In the genomic region with DNA sequence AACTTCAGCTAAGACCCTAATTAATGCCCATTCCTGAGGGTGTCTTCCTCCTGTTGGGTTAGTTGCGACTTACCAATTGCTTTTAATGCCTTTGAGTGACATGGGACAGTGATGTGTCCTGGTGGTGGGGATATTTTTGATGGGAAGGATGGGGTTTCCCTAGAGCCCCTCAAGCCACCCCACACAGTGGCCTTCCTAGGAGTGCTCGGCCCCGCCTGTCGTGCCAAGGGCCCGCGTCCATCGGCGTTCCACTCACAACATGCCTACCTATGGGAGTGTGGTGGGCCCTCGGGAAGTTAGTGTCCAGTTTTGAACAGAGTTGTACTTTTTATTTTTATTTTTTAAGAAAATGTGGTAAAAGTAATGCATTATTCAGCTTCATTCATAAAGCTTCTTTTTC, we compare ENCODE assay signal across 10 cellular contexts. TPM values are rescaled to one million over a fixed set of nuclear protein-coding genes. Genes with fewer than 3 reads are reported as not detected.
A peak's percentile ranks its signal among the peaks of the same experiment; 100 is the strongest.
DNase-seq lines count a peak whose midpoint lies in the region; ATAC-seq and TF ChIP-seq lines count a peak whose summit lies in the region.
"Had no signal": no experiment of that assay in that cellular context is flagged by ENCODE, and none has a peak within 500 bp of the region (broad histone marks: within the 10 kb centered on the region; RNA-seq: fewer than 3 reads in every experiment).

No MANE protein-coding gene starts in this region.

- H3K9me3 Mint-ChIP-seq in effector memory CD8-positive, alpha-beta T cell: no peaks in the 10 kb centered on the region

- H2AFZ ChIP-seq in GM23248 (peak overlapping the region; percentile 74), MM.1S (ENCODE audit: low read length) (peak overlapping the region; percentile 45; the same call in 1 of the 2 replicates)

- in situ Hi-C loops in GM23248 (cut with MboI): no loop called here

- H3K4me3 ChIP-seq in GM23248 (no peak overlapping the region), MM.1S (ENCODE audit: low read length) (no peak overlapping the region), endocrine pancreas (ENCODE audit: control insufficient read depth, insufficient read depth, low read length) (peak overlapping the region; percentile 35)
- H3K4me3 ChIP-seq: skin epidermis, vagina had no signal

- H4K20me1 ChIP-seq in GM23248 (ENCODE audit: insufficient read depth) (no peaks in the 10 kb centered on the region), MM.1S (ENCODE audit: insufficient read depth, low read length) (no peaks in the 10 kb centered on the region)

- H3K4me2 ChIP-seq in GM23248 (ENCODE audit: unreplicated experiment) (no peak overlapping the region), MM.1S (ENCODE audit: low read depth, low read length) (peak overlapping the region; percentile 41; the same call in 1 of the 2 replicates)

- H3K9me3 ChIP-seq in GM23248 (ENCODE audit: low read depth): no peaks in the 10 kb centered on the region
- H3K9me3 ChIP-seq in MM.1S (replicated peaks; ENCODE audit: insufficient read depth, low read length): no peaks in the 10 kb centered on the region
- no peaks in the 10 kb centered on the region for H3K9me3 ChIP-seq in endocrine pancreas (ENCODE audit: control insufficient read depth, low read length)
- H3K9me3 ChIP-seq: vagina had no signal

- H3F3A ChIP-seq in GM23248 (ENCODE audit: insufficient read depth): peaks cover 27% of the 10 kb centered on the region
- no peaks in the 10 kb centered on the region for H3F3A ChIP-seq in MM.1S (ENCODE audit: insufficient read depth, low read length)

- H3K27me3 ChIP-seq in GM23248 (replicated peaks; ENCODE audit: insufficient read depth) (no peaks in the 10 kb centered on the region), MM.1S (replicated peaks; ENCODE audit: insufficient read depth, low read length) (no peaks in the 10 kb centered on the region), endocrine pancreas (ENCODE audit: control insufficient read depth, insufficient read depth, low read length) (no peaks in the 10 kb centered on the region)
- H3K27me3 ChIP-seq: vagina had no signal

- H3K27ac ChIP-seq in GM23248: peak overlapping the region; percentile 54
- no peak overlapping the region for H3K27ac ChIP-seq in MM.1S (ENCODE audit: low read length)
- H3K27ac ChIP-seq: skin epidermis, vagina had no signal

- WGBS in GM23248 (ENCODE audit: low coverage in 1 of 2, low lambda C conversion rate in 2 of 2, missing lambda C conversion rate in 2 of 2), 2 experiments: 80 to 83% methylated on average over 9 of the region's 9 CpGs

- H3K36me3 ChIP-seq in GM23248 (ENCODE audit: low read depth) (no peaks in the 10 kb centered on the region), MM.1S (replicated peaks; ENCODE audit: insufficient read depth, low read length) (no peaks in the 10 kb centered on the region), endocrine pancreas (ENCODE audit: control insufficient read depth, insufficient read depth, low read length) (no peaks in the 10 kb centered on the region)
- H3K36me3 ChIP-seq: vagina had no signal

- no peak for TF ChIP-seq CTCF in MM.1S (IDR thresholded peaks at IDR 0.05; ENCODE audit: low read length)

- no peak overlapping the region for H3K27ac Mint-ChIP-seq in effector memory CD8-positive, alpha-beta T cell

- DNase-seq in GM23248 (no peak), MM.1S (no peak), sciatic nerve (ENCODE audit: low spot score) (peak; percentile 63), kidney glomerular epithelial cell (lab: John Stamatoyannopoulos, UW) (no peak)
- no peak for DNase-seq in activated effector memory CD4-positive, alpha-beta T cell treated with anti-CD3 and anti-CD28 coated beads, Interleukin-2, amount 50 U/mL, for 16 hours
- no peak for DNase-seq in effector memory CD8-positive, alpha-beta T cell

- no peaks in the 10 kb centered on the region for H3K36me3 Mint-ChIP-seq in effector memory CD8-positive, alpha-beta T cell (ENCODE audit: insufficient read depth)
- H3K36me3 Mint-ChIP-seq: CD4-positive, CD25-positive, alpha-beta regulatory T cell had no signal

- H3K4me1 Mint-ChIP-seq in effector memory CD8-positive, alpha-beta T cell (ENCODE audit: low read depth in 2 of 2): peaks cover 0 to 7% of the 10 kb centered on the region in 2 donors

- peak; percentile 5 for ATAC-seq in sciatic nerve
- no peak for ATAC-seq in effector memory CD8-positive, alpha-beta T cell (replicated peaks)

- no peaks in the 10 kb centered on the region for H3K79me2 ChIP-seq in GM23248 (ENCODE audit: insufficient read depth)
- H3K79me2 ChIP-seq in MM.1S (ENCODE audit: low read length): no peaks in the 10 kb centered on the region

- H3K9ac ChIP-seq in GM23248 (peak overlapping the region; percentile 44; the same call in 1 of the 2 replicates), MM.1S (ENCODE audit: low read length) (no peak overlapping the region), endocrine pancreas (ENCODE audit: control insufficient read depth, insufficient read depth, low read length) (no peak overlapping the region)

- H3K27me3 Mint-ChIP-seq in effector memory CD8-positive, alpha-beta T cell: peaks cover 62 to 65% of the 10 kb centered on the region in 2 donors

- H3K4me1 ChIP-seq in GM23248 (ENCODE audit: insufficient read depth) (peaks cover 34% of the 10 kb centered on the region), MM.1S (ENCODE audit: low read length) (no peaks in the 10 kb centered on the region), endocrine pancreas (ENCODE audit: control insufficient read depth, insufficient read depth, low read length) (no peaks in the 10 kb centered on the region)

- intact Hi-C loops in sciatic nerve (cut with DNase I): loop anchor here (2.0 to 10.0 kb wide), 2 partner anchors 329 to 455 kb away; no protein-coding TSS in a partner anchor

- H3K4me3 Mint-ChIP-seq in effector memory CD8-positive, alpha-beta T cell: peak overlapping the region in 1 of 2 donors; percentile 22

- H3K9me2 ChIP-seq in GM23248 (ENCODE audit: insufficient read depth): no peaks in the 10 kb centered on the region
- no peaks in the 10 kb centered on the region for H3K9me2 ChIP-seq in MM.1S (replicated peaks; ENCODE audit: insufficient read depth, low read length)

RNA-seq across cellular contexts. Expression of a gene that starts 50.1 kb away (rescaled TPM):
- total RNA-seq in GM23248 (2014; rRNA removed; shearing (Covaris generic)): 2.7 and 9.0 TPM in 2 replicates
- polyA plus RNA-seq in GM23248 (2016; fragmentation: Nextera tagmentation; extraction: Ambion mirVana): 8.1 and 10.1 TPM in 2 replicates
- 2.9 TPM for total RNA-seq in sciatic nerve
